28 cellular contexts compared by ENCODE assay signal in genomic region chr5:639584-640213, GRCh38. TPM values are rescaled to one million over a fixed set of nuclear protein-coding genes. Genes with fewer than 3 reads are reported as not detected.
"Had no signal": no experiment of that assay in that cellular context is flagged by ENCODE, and none has a peak within 500 bp of the region (broad histone marks: within the 10 kb centered on the region; RNA-seq: fewer than 3 reads in every experiment).

No MANE protein-coding gene starts in this region.

- H3K27me3 ChIP-seq: ascending aorta, cardiac muscle cell, esophagus squamous epithelium, neutrophil, right lobe of liver, tibial artery had no signal

- H3K4me1 ChIP-seq: ascending aorta, esophagus squamous epithelium, right lobe of liver, tibial artery had no signal

- H3K27ac Mint-ChIP-seq: activated CD4-positive, alpha-beta memory T cell treated with anti-CD3 and anti-CD28 coated beads for 36 hours; activated CD4-positive, alpha-beta T cell treated with anti-CD3 and anti-CD28 coated beads, Interleukin-2, amount 10 ng/mL, durations not matched to agents 24 days and 14 days; activated naive CD4-positive, alpha-beta T cell treated with anti-CD3 and anti-CD28 coated beads, Interleukin-2, amount 10 ng/mL, durations not matched to agents 7 days and 5 days; activated naive CD8-positive, alpha-beta T cell treated with anti-CD3 and anti-CD28 coated beads, Interleukin-2, amount 10 ng/mL, durations not matched to agents 7 days and 5 days; activated T-cell treated with anti-CD3 and anti-CD28 coated beads, Interleukin-2, amount 50 U/mL, for 72 hours; brain; immature natural killer cell; natural killer cell treated with Interleukin-12 subunit alpha and Interleukin-12 subunit beta and Interleukin-15 and Interleukin-18, amount 100 ng/mL, for 72 hours; progenitor cell of endocrine pancreas; stimulated activated naive CD8-positive, alpha-beta T cell treated with anti-CD3 and anti-CD28 coated beads, Interleukin-15, Interleukin-2, amounts not matched to agents 100 ng/mL and 50 ng/mL, for 24 hours; T-helper 1 cell treated with Interleukin-12 subunit alpha and Interleukin-12 subunit beta and Interleukin-4 antibody, amounts not matched to agents 30 μg/mL and 1 μg/mL, for 36 hours had no signal

- H3K4me1 Mint-ChIP-seq: activated CD4-positive, alpha-beta T cell treated with anti-CD3 and anti-CD28 coated beads, Interleukin-2, amount 10 ng/mL, durations not matched to agents 24 days and 14 days; activated naive CD4-positive, alpha-beta T cell treated with anti-CD3 and anti-CD28 coated beads, Interleukin-2, amount 10 ng/mL, durations not matched to agents 7 days and 5 days; brain; immature natural killer cell had no signal

- H3K27ac ChIP-seq: ascending aorta, cardiac muscle cell, epithelial cell of prostate, esophagus squamous epithelium, neutrophil, right lobe of liver, tibial artery had no signal

- H3K4me3 Mint-ChIP-seq: activated CD4-positive, alpha-beta memory T cell treated with anti-CD3 and anti-CD28 coated beads for 36 hours; activated CD4-positive, alpha-beta T cell treated with anti-CD3 and anti-CD28 coated beads, Interleukin-2, amount 10 ng/mL, durations not matched to agents 24 days and 14 days; activated naive CD4-positive, alpha-beta T cell treated with anti-CD3 and anti-CD28 coated beads, Interleukin-2, amount 10 ng/mL, durations not matched to agents 7 days and 5 days; activated naive CD8-positive, alpha-beta T cell treated with anti-CD3 and anti-CD28 coated beads, Interleukin-2, amount 10 ng/mL, durations not matched to agents 7 days and 5 days; activated T-cell treated with anti-CD3 and anti-CD28 coated beads, Interleukin-2, amount 50 U/mL, for 72 hours; brain; immature natural killer cell; natural killer cell treated with Interleukin-12 subunit alpha and Interleukin-12 subunit beta and Interleukin-15 and Interleukin-18, amount 100 ng/mL, for 72 hours; stimulated activated naive CD8-positive, alpha-beta T cell treated with anti-CD3 and anti-CD28 coated beads, Interleukin-15, Interleukin-2, amounts not matched to agents 100 ng/mL and 50 ng/mL, for 24 hours; T-helper 1 cell treated with Interleukin-12 subunit alpha and Interleukin-12 subunit beta and Interleukin-4 antibody, amounts not matched to agents 30 μg/mL and 1 μg/mL, for 36 hours had no signal

- ATAC-seq: activated T-cell treated with anti-CD3 and anti-CD28 coated beads, Interleukin-2, amount 50 U/mL, for 72 hours; left colon; right lobe of liver had no signal

- H3K9me3 Mint-ChIP-seq: activated CD4-positive, alpha-beta memory T cell treated with anti-CD3 and anti-CD28 coated beads for 36 hours; activated CD4-positive, alpha-beta T cell treated with anti-CD3 and anti-CD28 coated beads, Interleukin-2, amount 10 ng/mL, durations not matched to agents 24 days and 14 days; activated naive CD4-positive, alpha-beta T cell treated with anti-CD3 and anti-CD28 coated beads, Interleukin-2, amount 10 ng/mL, durations not matched to agents 7 days and 5 days; activated naive CD8-positive, alpha-beta T cell treated with anti-CD3 and anti-CD28 coated beads, Interleukin-2, amount 10 ng/mL, durations not matched to agents 7 days and 5 days; activated T-cell treated with anti-CD3 and anti-CD28 coated beads, Interleukin-2, amount 50 U/mL, for 72 hours; brain; immature natural killer cell; natural killer cell treated with Interleukin-12 subunit alpha and Interleukin-12 subunit beta and Interleukin-15 and Interleukin-18, amount 100 ng/mL, for 72 hours; stimulated activated naive CD8-positive, alpha-beta T cell treated with anti-CD3 and anti-CD28 coated beads, Interleukin-15, Interleukin-2, amounts not matched to agents 100 ng/mL and 50 ng/mL, for 24 hours; T-helper 1 cell treated with Interleukin-12 subunit alpha and Interleukin-12 subunit beta and Interleukin-4 antibody, amounts not matched to agents 30 μg/mL and 1 μg/mL, for 36 hours had no signal

- H3K27me3 Mint-ChIP-seq: activated CD4-positive, alpha-beta memory T cell treated with anti-CD3 and anti-CD28 coated beads for 36 hours; activated CD4-positive, alpha-beta T cell treated with anti-CD3 and anti-CD28 coated beads, Interleukin-2, amount 10 ng/mL, durations not matched to agents 24 days and 14 days; activated naive CD4-positive, alpha-beta T cell treated with anti-CD3 and anti-CD28 coated beads, Interleukin-2, amount 10 ng/mL, durations not matched to agents 7 days and 5 days; activated naive CD8-positive, alpha-beta T cell treated with anti-CD3 and anti-CD28 coated beads, Interleukin-2, amount 10 ng/mL, durations not matched to agents 7 days and 5 days; brain; natural killer cell treated with Interleukin-12 subunit alpha and Interleukin-12 subunit beta and Interleukin-15 and Interleukin-18, amount 100 ng/mL, for 72 hours; progenitor cell of endocrine pancreas; stimulated activated naive CD8-positive, alpha-beta T cell treated with anti-CD3 and anti-CD28 coated beads, Interleukin-15, Interleukin-2, amounts not matched to agents 100 ng/mL and 50 ng/mL, for 24 hours had no signal

- DNase-seq: activated CD4-positive, alpha-beta memory T cell treated with anti-CD3 and anti-CD28 coated beads for 36 hours; activated CD4-positive, alpha-beta T cell treated with anti-CD3 and anti-CD28 coated beads, Interleukin-2, amount 10 ng/mL, durations not matched to agents 24 days and 14 days; activated CD4-positive, CD25-positive, alpha-beta regulatory T cell treated with anti-CD3 and anti-CD28 coated beads, Interleukin-2, amount 50 U/mL, for 72 hours; activated naive CD4-positive, alpha-beta T cell treated with anti-CD3 and anti-CD28 coated beads, Interleukin-2, amount 10 ng/mL, durations not matched to agents 7 days and 5 days; activated naive CD8-positive, alpha-beta T cell treated with anti-CD3 and anti-CD28 coated beads, Interleukin-2, amount 10 ng/mL, durations not matched to agents 7 days and 5 days; activated T-cell treated with anti-CD3 and anti-CD28 coated beads, Interleukin-2, amount 50 U/mL, for 72 hours; esophagus squamous epithelium; hippocampal formation; immature natural killer cell; kidney; left colon; mesenchymal stem cell; SK-N-SH; stimulated activated CD4-positive, alpha-beta T cell treated with anti-CD3 and anti-CD28 coated beads, Interleukin-12 subunit alpha, Interleukin-12 subunit beta, amount 100 ng/mL, for 4 hours; stimulated activated CD4-positive, alpha-beta T cell treated with anti-CD3 and anti-CD28 coated beads, Interleukin-4, amount 100 ng/mL, for 1 hour; SW 1271; T1000; tibial artery had no signal

RNA-seq across cellular contexts. Expression of gene TPPP, which starts 53.5 kb away (rescaled TPM):
- total RNA-seq: activated CD4-positive, alpha-beta T cell treated with anti-CD3 and anti-CD28 coated beads, Interleukin-2, amount 10 ng/mL, durations not matched to agents 24 days and 14 days had no signal
